7 cellular contexts compared by ENCODE assay signal in the genomic region with DNA sequence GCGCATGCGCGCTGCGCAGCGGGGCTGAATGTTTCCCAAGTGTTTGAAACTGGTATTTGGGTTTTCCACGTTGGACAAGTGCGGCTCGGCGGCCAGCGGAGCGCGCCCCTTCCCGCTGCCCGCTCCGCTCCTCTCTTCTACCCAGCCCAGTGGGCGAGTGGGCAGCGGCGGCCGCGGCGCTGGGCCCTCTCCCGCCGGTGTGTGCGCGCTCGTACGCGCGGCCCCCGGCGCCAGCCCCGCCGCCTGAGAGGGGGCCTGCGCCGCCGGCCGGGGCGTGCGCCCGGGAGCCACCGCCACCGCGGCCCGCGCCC. TPM values are rescaled to one million over a fixed set of nuclear protein-coding genes. Genes with fewer than 3 reads are reported as not detected.
DNase-seq lines count a peak whose midpoint lies in the region; ATAC-seq lines count a peak whose summit lies in the region.

A gene with protein sequence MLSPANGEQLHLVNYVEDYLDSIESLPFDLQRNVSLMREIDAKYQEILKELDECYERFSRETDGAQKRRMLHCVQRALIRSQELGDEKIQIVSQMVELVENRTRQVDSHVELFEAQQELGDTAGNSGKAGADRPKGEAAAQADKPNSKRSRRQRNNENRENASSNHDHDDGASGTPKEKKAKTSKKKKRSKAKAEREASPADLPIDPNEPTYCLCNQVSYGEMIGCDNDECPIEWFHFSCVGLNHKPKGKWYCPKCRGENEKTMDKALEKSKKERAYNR (plus strand): TSS at position 59 of the 311 bp plus-strand sequence. CDS start 450 bp downstream, outside the sequence.

- ATAC-seq in HG02588 (IDR thresholded peaks at IDR 0.05; ENCODE audit: unreplicated experiment): peak; percentile 0
- ATAC-seq in stimulated activated effector memory CD8-positive, alpha-beta T cell treated with anti-CD3 and anti-CD28 coated beads, Interleukin-12 subunit alpha, Interleukin-12 subunit beta, amount 100 ng/mL, for 72 hours: no peak

- no peaks in the 10 kb centered on the region for H3K27me3 Mint-ChIP-seq in activated CD4-positive, alpha-beta memory T cell treated with anti-CD3 and anti-CD28 coated beads, Interleukin-2, amount 10 ng/mL, durations not matched to agents 7 days and 5 days

- H3K4me1 Mint-ChIP-seq in activated CD4-positive, alpha-beta memory T cell treated with anti-CD3 and anti-CD28 coated beads, Interleukin-2, amount 10 ng/mL, durations not matched to agents 7 days and 5 days: peaks cover 29% of the 10 kb centered on the region
- H3K4me1 Mint-ChIP-seq in stimulated activated effector memory CD8-positive, alpha-beta T cell treated with anti-CD3 and anti-CD28 coated beads, Interleukin-12 subunit alpha, Interleukin-12 subunit beta, amount 100 ng/mL, for 72 hours: peaks cover 12% of the 10 kb centered on the region

- in situ Hi-C loops in ACHN (cut with HindIII; ENCODE audit: low pct_ligation_motif_present, low pct_unique_long_range_greater_than_20kb, low sequenced_read_pairs): no loop called here

- peaks cover 6% of the 10 kb centered on the region for H3K4me1 ChIP-seq in iPS-15b (ENCODE audit: control insufficient read depth, insufficient read depth, low read length)

- peak within 1 kb of the TSS; percentile 94 for H3K4me3 Mint-ChIP-seq in activated CD4-positive, alpha-beta memory T cell treated with anti-CD3 and anti-CD28 coated beads, Interleukin-2, amount 10 ng/mL, durations not matched to agents 7 days and 5 days
- H3K4me3 Mint-ChIP-seq in stimulated activated effector memory CD8-positive, alpha-beta T cell treated with anti-CD3 and anti-CD28 coated beads, Interleukin-12 subunit alpha, Interleukin-12 subunit beta, amount 100 ng/mL, for 72 hours: peak within 1 kb of the TSS; percentile 75

- no peaks in the 10 kb centered on the region for H3K9me3 Mint-ChIP-seq in activated CD4-positive, alpha-beta memory T cell treated with anti-CD3 and anti-CD28 coated beads, Interleukin-2, amount 10 ng/mL, durations not matched to agents 7 days and 5 days
- H3K9me3 Mint-ChIP-seq in stimulated activated effector memory CD8-positive, alpha-beta T cell treated with anti-CD3 and anti-CD28 coated beads, Interleukin-12 subunit alpha, Interleukin-12 subunit beta, amount 100 ng/mL, for 72 hours: no peaks in the 10 kb centered on the region

- POLR2A ChIA-PET in activated CD4-positive, alpha-beta memory T cell treated with anti-CD3 and anti-CD28 coated beads, Interleukin-2, amount 10 ng/mL, durations not matched to agents 7 days and 5 days (lab: Charles Lee): interaction anchor here (1.0 to 3.8 kb wide), 5 partner anchors 9 to 299 kb away, joined by 3 to 45 read pairs (median 4); a partner anchor contains a TSS

- CTCF ChIA-PET in activated CD4-positive, alpha-beta memory T cell treated with anti-CD3 and anti-CD28 coated beads, Interleukin-2, amount 10 ng/mL, durations not matched to agents 7 days and 5 days (lab: Charles Lee): no interaction called here

- H3K36me3 Mint-ChIP-seq in activated CD4-positive, alpha-beta memory T cell treated with anti-CD3 and anti-CD28 coated beads, Interleukin-2, amount 10 ng/mL, durations not matched to agents 7 days and 5 days (ENCODE audit: low read depth): peaks cover 7% of the 10 kb centered on the region
- peaks cover 42% of the 10 kb centered on the region for H3K36me3 Mint-ChIP-seq in stimulated activated effector memory CD8-positive, alpha-beta T cell treated with anti-CD3 and anti-CD28 coated beads, Interleukin-12 subunit alpha, Interleukin-12 subunit beta, amount 100 ng/mL, for 72 hours

- H3K27me3 ChIP-seq in iPS-15b (ENCODE audit: control insufficient read depth, insufficient read depth, low read length): no peaks in the 10 kb centered on the region

- no peak for DNase-seq in activated CD4-positive, alpha-beta memory T cell treated with anti-CD3 and anti-CD28 coated beads, Interleukin-2, amount 10 ng/mL, durations not matched to agents 7 days and 5 days
- DNase-seq in stimulated activated effector memory CD8-positive, alpha-beta T cell treated with anti-CD3 and anti-CD28 coated beads, Interleukin-12 subunit alpha, Interleukin-12 subunit beta, amount 100 ng/mL, for 72 hours (ENCODE audit: low spot score in 2 of 2): no peak
- no peak for DNase-seq in UCSD-AML1 (lab: John Stamatoyannopoulos, UW; ENCODE audit: unreplicated experiment)
- no peak for DNase-seq in ACHN
- no peak for DNase-seq in NCI-H146 (lab: John Stamatoyannopoulos, UW)

- H3K9ac ChIP-seq in iPS-15b (ENCODE audit: low read depth, low read length): peak within 1 kb of the TSS; percentile 87

- H3K36me3 ChIP-seq in iPS-15b (ENCODE audit: control insufficient read depth, insufficient read depth, low read length): no peaks in the 10 kb centered on the region

- peak within 1 kb of the TSS; percentile 97 for H3K4me3 ChIP-seq in iPS-15b (ENCODE audit: low read depth, low read length)

- H3K9me3 ChIP-seq in iPS-15b (ENCODE audit: control insufficient read depth, insufficient read depth, low read length): no peaks in the 10 kb centered on the region

- peak within 1 kb of the TSS; percentile 98 for H3K27ac Mint-ChIP-seq in activated CD4-positive, alpha-beta memory T cell treated with anti-CD3 and anti-CD28 coated beads, Interleukin-2, amount 10 ng/mL, durations not matched to agents 7 days and 5 days
- peak within 1 kb of the TSS; percentile 89 for H3K27ac Mint-ChIP-seq in stimulated activated effector memory CD8-positive, alpha-beta T cell treated with anti-CD3 and anti-CD28 coated beads, Interleukin-12 subunit alpha, Interleukin-12 subunit beta, amount 100 ng/mL, for 72 hours

RNA-seq across cellular contexts. Expression of the gene that starts here (rescaled TPM):
- 10 to 100 TPM; 23.0 to 23.7 TPM for total RNA-seq in activated CD4-positive, alpha-beta memory T cell treated with anti-CD3 and anti-CD28 coated beads, Interleukin-2, amount 10 ng/mL, durations not matched to agents 7 days and 5 days
